Comparison of ENCODE assay signal across 8 cellular contexts in genomic region chr13:114281351-114282142, GRCh38. TPM values are rescaled to one million over a fixed set of nuclear protein-coding genes. Genes with fewer than 3 reads are reported as not detected.
DNase-seq lines count a peak whose midpoint lies in the region; ATAC-seq and TF ChIP-seq lines count a peak whose summit lies in the region.

UPF3A (plus strand) TSS chr13:114281601; CDS start chr13:114281640, 39 bp downstream.

- ATAC-seq in HG02852 (IDR thresholded peaks at IDR 0.05; ENCODE audit: unreplicated experiment) = peak; percentile 67

- H3K9me3 ChIP-seq in right atrium auricular region (no peaks in the 10 kb centered on the region), uterus (no peaks in the 10 kb centered on the region)

- TF ChIP-seq POLR2A in uterus (IDR thresholded peaks at IDR 0.05) = peak; percentile 38 to 82

- no peaks in the 10 kb centered on the region for H3K27me3 ChIP-seq in right atrium auricular region
- H3K27me3 ChIP-seq in uterus = no peaks in the 10 kb centered on the region

- H3K27ac ChIP-seq in angular gyrus (ENCODE audit: low read depth, low read length) (peak within 1 kb of the TSS; percentile 97), right atrium auricular region (peak within 1 kb of the TSS; percentile 97 to 99), uterus (peak within 1 kb of the TSS; percentile 97 to 98)

- in situ Hi-C loops in GM13977 (cut with MboI; ENCODE audit: low pct_unique_long_range_greater_than_20kb, low sequenced_read_pairs, unreplicated experiment) = no loop called here

- intact Hi-C loops in uterus (cut with DNase I; ENCODE audit: low total_unique reads) = no loop called here

- H3K4me1 ChIP-seq in right atrium auricular region (peaks cover 0 to 25% of the 10 kb centered on the region in 2 donors), uterus (peaks cover 0 to 7% of the 10 kb centered on the region in 2 donors)

- TF ChIP-seq CTCF in GM13977 (IDR thresholded peaks at IDR 0.05; ENCODE audit: extremely low read depth, insufficient read depth, missing control alignments) = no peak
- no peak for TF ChIP-seq CTCF in right atrium auricular region (IDR thresholded peaks at IDR 0.05)
- no peak for TF ChIP-seq CTCF in uterus (IDR thresholded peaks at IDR 0.05)

- H3K36me3 ChIP-seq in right atrium auricular region = peaks cover 1% of the 10 kb centered on the region
- no peaks in the 10 kb centered on the region for H3K36me3 ChIP-seq in uterus

- H3K4me3 ChIP-seq in right atrium auricular region (peak within 1 kb of the TSS; percentile 71 to 73), uterus (peak within 1 kb of the TSS; percentile 60 to 93)

- DNase-seq in GM13977 (ENCODE audit: low spot score) (peak; percentile 92), NCI-H146 (lab: John Stamatoyannopoulos, UW) (peak; percentile 95), T-helper 2 cell (peak; percentile 77 to 97 (median 82)), right atrium auricular region (ENCODE audit: low spot score) (peak; percentile 86), putamen (ENCODE audit: low spot score) (peak; percentile 92), uterus (peak; percentile 90 to 92)

RNA-seq across cellular contexts. Expression of gene UPF3A, which starts in this region (rescaled TPM):
- total RNA-seq in right atrium auricular region (10 to 100 TPM; 14.1 to 20.7 TPM), uterus (10 to 100 TPM; 15.0 to 74.1 (median 34.9) TPM)

Comparison
In these comparisons a context has a peak if more than half of its experiments do, and no peak if none do; other contexts are left out.
1. Peak in every context shown above with its lines: DNase-seq, ATAC-seq, H3K4me3 ChIP-seq and H3K27ac ChIP-seq.